12 cellular contexts compared by ENCODE assay signal in the genomic region with DNA sequence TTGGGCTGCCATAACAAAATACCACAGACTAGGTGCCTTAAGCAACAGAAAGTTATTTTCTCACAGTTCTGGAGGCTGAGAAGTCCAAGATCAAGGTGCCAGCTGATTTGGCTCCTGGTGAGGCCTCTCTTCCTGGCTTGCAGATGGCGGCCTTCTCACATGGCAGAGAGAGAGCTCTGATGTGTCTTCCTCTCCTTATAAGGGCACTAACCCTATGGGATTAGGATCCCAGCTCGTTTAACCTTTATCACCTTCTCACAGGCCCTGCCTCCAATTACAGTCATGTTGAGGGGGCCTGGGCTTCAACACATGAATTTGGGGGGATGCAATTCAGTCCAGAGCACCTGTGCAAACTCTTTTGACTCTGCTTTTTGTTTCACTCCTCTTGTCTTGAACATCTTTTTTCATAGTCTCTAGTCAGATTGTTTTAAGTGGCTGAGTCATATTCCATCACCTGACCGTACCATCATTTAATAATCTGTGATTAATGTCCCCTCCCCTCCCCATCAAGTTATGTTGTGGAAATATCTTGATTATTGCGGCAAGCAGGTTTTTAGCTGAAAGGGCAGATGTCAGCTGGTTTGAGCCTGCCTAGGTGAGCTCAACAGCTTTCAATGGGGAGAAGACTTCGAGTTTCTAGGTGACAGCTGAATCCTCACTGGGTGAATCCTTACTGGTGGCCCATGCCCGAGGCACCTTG.
"Had no signal": no experiment of that assay in that cellular context is flagged by ENCODE, and none has a peak within 500 bp of the region (broad histone marks: within the 10 kb centered on the region; RNA-seq: fewer than 3 reads in every experiment).

No MANE protein-coding gene starts in this region.

- H3K36me3 Mint-ChIP-seq: activated naive CD4-positive, alpha-beta T cell treated with anti-CD3 and anti-CD28 coated beads, Interleukin-2, amount 50 U/mL, for 72 hours; brain had no signal

- H3K27ac Mint-ChIP-seq: activated naive CD4-positive, alpha-beta T cell treated with anti-CD3 and anti-CD28 coated beads, Interleukin-2, amount 50 U/mL, for 72 hours; effector memory CD8-positive, alpha-beta T cell had no signal

- H3K4me1 ChIP-seq: uterus had no signal

- H3K36me3 ChIP-seq: thoracic aorta, uterus had no signal

- H3K9me3 ChIP-seq: thoracic aorta, uterus had no signal

- ATAC-seq: activated naive CD4-positive, alpha-beta T cell treated with anti-CD3 and anti-CD28 coated beads, Interleukin-2, amount 50 U/mL, for 72 hours; effector memory CD8-positive, alpha-beta T cell; stimulated activated naive CD8-positive, alpha-beta T cell treated with anti-CD3 and anti-CD28 coated beads, Interleukin-15, amount 100 ng/mL, for 72 hours had no signal

- H3K27me3 ChIP-seq: uterus had no signal

- H3K9me3 Mint-ChIP-seq: activated naive CD4-positive, alpha-beta T cell treated with anti-CD3 and anti-CD28 coated beads, Interleukin-2, amount 50 U/mL, for 72 hours; effector memory CD8-positive, alpha-beta T cell; nephron; stimulated activated naive CD8-positive, alpha-beta T cell treated with anti-CD3 and anti-CD28 coated beads, Interleukin-15, amount 100 ng/mL, for 72 hours had no signal

- H3K27ac ChIP-seq: thoracic aorta, uterus had no signal

- H3K4me3 Mint-ChIP-seq: brain; effector memory CD8-positive, alpha-beta T cell; nephron; stimulated activated naive CD8-positive, alpha-beta T cell treated with anti-CD3 and anti-CD28 coated beads, Interleukin-15, amount 100 ng/mL, for 72 hours had no signal

- DNase-seq: activated effector memory CD4-positive, alpha-beta T cell treated with Interleukin-2 at 50 U/mL for 16 hours; amygdala; effector memory CD8-positive, alpha-beta T cell; glutamatergic neuron; stimulated activated CD4-positive, alpha-beta T cell treated with anti-CD3 and anti-CD28 coated beads, Interleukin-15, amount 100 ng/mL, for 24 hours; stimulated activated CD4-positive, alpha-beta T cell treated with anti-CD3 and anti-CD28 coated beads, Interleukin-4, amount 100 ng/mL, for 24 hours; stimulated activated naive CD8-positive, alpha-beta T cell treated with anti-CD3 and anti-CD28 coated beads, Interleukin-15, amount 100 ng/mL, for 72 hours; uterus had no signal

- H3K4me1 Mint-ChIP-seq: stimulated activated naive CD8-positive, alpha-beta T cell treated with anti-CD3 and anti-CD28 coated beads, Interleukin-15, amount 100 ng/mL, for 72 hours had no signal

- H3K4me3 ChIP-seq: thoracic aorta, uterus had no signal
